In the genomic region with DNA sequence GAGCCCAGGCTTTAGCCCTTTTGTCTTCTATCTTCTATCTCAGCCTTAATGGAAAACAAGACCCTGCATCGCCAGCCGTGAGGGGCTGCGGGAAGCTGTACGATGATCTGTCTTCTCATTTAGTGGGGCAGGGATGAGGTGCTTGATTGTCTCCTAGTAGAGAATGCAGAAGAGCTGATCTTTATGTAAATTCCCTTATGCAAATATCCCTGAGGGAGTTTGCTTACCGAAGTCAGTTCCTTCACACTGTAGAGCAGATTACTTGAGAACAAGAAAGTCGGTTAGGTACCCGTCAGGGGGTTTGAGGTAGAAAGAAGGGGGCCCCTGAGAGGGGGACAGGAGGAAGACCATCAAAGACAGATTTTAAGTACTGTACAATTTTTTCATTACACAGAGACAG, we compare ENCODE assay signal across 1 cellular context.
A peak's percentile ranks its signal among the peaks of the same experiment; 100 is the strongest.
TF ChIP-seq lines count a peak whose summit lies in the region.

No MANE protein-coding gene starts in this region.

TF ChIP-seq in GM12878, 131 proteins besides CTCF, POLR2A, EP300 and RAD21 (continued from another document):
- peak; percentile 74; the same call in 2 of the 3 replicates for TF ChIP-seq POU2F2 (IDR thresholded peaks at IDR 0.05; ENCODE audit: borderline replicate concordance, low read depth, low read length)
TF ChIP-seq in GM12878: peak in this region for 1.
